ENCODE assay signal across 20 cellular contexts in the genomic region with DNA sequence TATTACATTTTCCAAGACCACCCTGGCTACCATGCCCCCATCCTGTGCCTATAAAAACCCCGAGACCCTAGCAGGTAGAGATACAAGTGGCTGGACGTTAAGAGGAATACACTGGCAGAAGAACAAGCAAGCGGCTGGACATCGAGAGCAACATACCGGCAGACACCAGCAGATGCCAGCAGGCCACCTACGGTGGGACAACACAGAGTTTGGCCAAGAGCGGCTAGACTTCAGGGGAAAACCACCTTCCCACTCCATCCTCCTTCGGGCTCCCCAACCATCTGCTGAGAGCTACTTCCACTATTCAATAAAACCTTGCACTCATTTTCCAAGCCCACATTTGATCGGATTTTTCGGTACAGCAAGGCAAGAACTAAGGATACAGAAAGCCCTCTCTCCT.
"Had no signal": no experiment of that assay in that cellular context is flagged by ENCODE, and none has a peak within 500 bp of the region (broad histone marks: within the 10 kb centered on the region; RNA-seq: fewer than 3 reads in every experiment).

No MANE protein-coding gene starts in this region.

- H3K4me2 ChIP-seq: hepatocyte had no signal

- ATAC-seq: left cardiac atrium; lower lobe of right lung; sciatic nerve; stimulated activated naive B cell treated with anti-CD40 and anti-IgM and Interleukin-4, amounts not matched to agents 10 μg/mL and 1 μg/mL and 100 μg/mL, for 72 hours; stimulated activated naive CD8-positive, alpha-beta T cell treated with anti-CD3 and anti-CD28 coated beads, Interleukin-15, amount 100 ng/mL, for 72 hours had no signal

- H3K4me1 Mint-ChIP-seq: naive B cell, nephron had no signal

- H3K79me2 ChIP-seq: hepatocyte had no signal

- H3K4me3 ChIP-seq: dorsolateral prefrontal cortex, hepatocyte, left ventricle myocardium inferior, lower lobe of right lung, testis had no signal

- H3K27ac ChIP-seq: hepatocyte, left ventricle myocardium inferior, lower lobe of right lung, neutrophil, testis had no signal

- H2AFZ ChIP-seq: hepatocyte had no signal

- H3K27me3 ChIP-seq: dorsolateral prefrontal cortex, hepatocyte, neutrophil, testis had no signal

- H3K27me3 Mint-ChIP-seq: naive B cell; stimulated activated naive B cell treated with anti-CD40 and anti-IgM and Interleukin-4, amounts not matched to agents 10 μg/mL and 1 μg/mL and 100 μg/mL, for 72 hours; stimulated activated naive CD8-positive, alpha-beta T cell treated with anti-CD3 and anti-CD28 coated beads, Interleukin-15, amount 100 ng/mL, for 72 hours; type B pancreatic cell had no signal

- H3K4me3 Mint-ChIP-seq: naive B cell; nephron; stimulated activated naive B cell treated with anti-CD40 and anti-IgM and Interleukin-4, amounts not matched to agents 10 μg/mL and 1 μg/mL and 100 μg/mL, for 72 hours; stimulated activated naive CD8-positive, alpha-beta T cell treated with anti-CD3 and anti-CD28 coated beads, Interleukin-15, amount 100 ng/mL, for 72 hours; type B pancreatic cell had no signal

- H3K9me3 ChIP-seq: left ventricle myocardium inferior, lower lobe of right lung, neutrophil, testis had no signal

- H3K9me3 Mint-ChIP-seq: naive B cell; nephron; stimulated activated naive B cell treated with anti-CD40 and anti-IgM and Interleukin-4, amounts not matched to agents 10 μg/mL and 1 μg/mL and 100 μg/mL, for 72 hours; stimulated activated naive CD8-positive, alpha-beta T cell treated with anti-CD3 and anti-CD28 coated beads, Interleukin-15, amount 100 ng/mL, for 72 hours; type B pancreatic cell had no signal

- DNase-seq: cortex of kidney; effector CD8-positive, alpha-beta T cell; head of caudate nucleus; kidney; left cardiac atrium; left ventricle myocardium inferior; lower lobe of right lung; naive B cell; posterior cingulate gyrus; stimulated activated CD4-positive, alpha-beta T cell treated with anti-CD3 and anti-CD28 coated beads, Interleukin-2, amount 100 ng/mL, for 24 hours; stimulated activated CD4-positive, alpha-beta T cell treated with anti-CD3 and anti-CD28 coated beads, Interleukin-4, amount 100 ng/mL, for 4 hours; stimulated activated naive B cell treated with anti-CD40 and anti-IgM and Interleukin-4, amounts not matched to agents 10 μg/mL and 1 μg/mL and 100 μg/mL, for 72 hours; stimulated activated naive CD8-positive, alpha-beta T cell treated with anti-CD3 and anti-CD28 coated beads, Interleukin-15, amount 100 ng/mL, for 72 hours; testis had no signal

- H3K27ac Mint-ChIP-seq: nephron; stimulated activated naive B cell treated with anti-CD40 and anti-IgM and Interleukin-4, amounts not matched to agents 10 μg/mL and 1 μg/mL and 100 μg/mL, for 72 hours; stimulated activated naive CD8-positive, alpha-beta T cell treated with anti-CD3 and anti-CD28 coated beads, Interleukin-15, amount 100 ng/mL, for 72 hours; type B pancreatic cell had no signal

- H3K4me1 ChIP-seq: lower lobe of right lung, testis had no signal
